Comparison of ENCODE assay signal across 8 cellular contexts in the genomic region with DNA sequence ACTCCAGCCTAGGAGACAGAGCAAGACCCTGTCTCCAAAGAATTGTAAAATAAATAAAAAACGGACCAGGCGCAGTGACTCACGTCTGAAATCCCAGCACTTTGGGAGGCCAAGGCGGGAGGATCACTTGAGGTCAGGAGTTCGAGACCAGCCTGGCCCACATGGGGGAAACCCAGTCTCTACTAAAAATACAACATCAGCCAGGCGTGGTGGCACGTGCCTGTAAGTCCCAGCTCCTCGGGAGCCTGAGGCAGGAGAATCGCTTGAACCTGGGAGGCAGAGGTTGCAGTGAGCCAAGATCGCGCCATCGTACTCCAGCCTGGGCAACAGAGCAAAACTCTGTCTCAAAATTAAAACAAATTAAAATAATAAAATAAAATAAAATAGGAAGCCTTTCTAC. TPM values are rescaled to one million over a fixed set of nuclear protein-coding genes. Genes with fewer than 3 reads are reported as not detected.
A peak's percentile ranks its signal among the peaks of the same experiment; 100 is the strongest.
DNase-seq lines count a peak whose midpoint lies in the region; ATAC-seq and TF ChIP-seq lines count a peak whose summit lies in the region.
"Not testable (repeated sequence)": the region's sequence is repeated elsewhere in the genome, so short reads cannot be mapped to it uniquely, and the experiment has no call there.

No MANE protein-coding gene starts in this region.

- DNase-seq in AG09309 (ENCODE audit: low read depth); HAP-1 (ENCODE audit: low spot score in 2 of 2); Panc1 (ENCODE audit: low read depth, low spot score); activated T-cell treated with anti-CD3 and anti-CD28 coated beads, Interleukin-2, amount 50 U/mL, for 24 hours; cardiac fibroblast (ENCODE audit: low read depth in 2 of 2); heart left ventricle; naive thymus-derived CD4-positive, alpha-beta T cell: not testable (repeated sequence)
- DNase-seq in spleen = peak; percentile 60

- H3K4me3 ChIP-seq in AG09309 (ENCODE audit: control insufficient read depth, low read depth, low read length) (peak overlapping the region; percentile 43), HAP-1 (peak overlapping the region; percentile 100), Panc1 (ENCODE audit: low read depth in 2 of 2, low read length in 2 of 2) (peak overlapping the region; percentile 51 to 56; a peak in 3 of 4 replicates), cardiac fibroblast (replicated peaks in 1 of 2; ENCODE audit: low read depth in 2 of 2, low read length in 2 of 2) (peak overlapping the region; percentile 89 to 92), heart left ventricle (peak overlapping the region in 10 of 12 donors; percentile 62 to 97 (median 84)), spleen (peak overlapping the region in 6 of 8 donors; percentile 63 to 98 (median 85))
- H3K4me3 ChIP-seq in naive thymus-derived CD4-positive, alpha-beta T cell (ENCODE audit: low read length) = not testable (repeated sequence)

- not testable (repeated sequence) for H3K27me3 ChIP-seq in HAP-1 (ENCODE audit: low read depth); Panc1 (ENCODE audit: control insufficient read depth, insufficient read depth, low read length); heart left ventricle; naive thymus-derived CD4-positive, alpha-beta T cell (ENCODE audit: control insufficient read depth in 2 of 2, insufficient read depth in 2 of 2, low read length in 2 of 2); spleen (replicated peaks in 1 of 7)

- not testable (repeated sequence) for H3K36me3 ChIP-seq in HAP-1 (replicated peaks); Panc1 (ENCODE audit: control insufficient read depth, insufficient read depth, low read length); heart left ventricle; naive thymus-derived CD4-positive, alpha-beta T cell (ENCODE audit: control insufficient read depth in 2 of 3, insufficient read depth in 3 of 3, low read length in 3 of 3); spleen

- not testable (repeated sequence) for H3K9me3 ChIP-seq in HAP-1; Panc1 (ENCODE audit: control insufficient read depth, insufficient read depth, low read depth, low read length); heart left ventricle; naive thymus-derived CD4-positive, alpha-beta T cell (ENCODE audit: control insufficient read depth in 2 of 3, low read length in 3 of 3); spleen

- H3K9me3 Mint-ChIP-seq in activated T-cell treated with anti-CD3 and anti-CD28 coated beads, Interleukin-2, amount 50 U/mL, for 24 hours; naive thymus-derived CD4-positive, alpha-beta T cell: not testable (repeated sequence)

- not testable (repeated sequence) for H3K36me3 Mint-ChIP-seq in activated T-cell treated with anti-CD3 and anti-CD28 coated beads, Interleukin-2, amount 50 U/mL, for 24 hours (ENCODE audit: low read depth); naive thymus-derived CD4-positive, alpha-beta T cell

- in situ Hi-C loops in HAP-1 (cut with MboI; ENCODE audit: low sequenced_read_pairs); Panc1 (cut with HindIII; ENCODE audit: low pct_unique_long_range_greater_than_20kb, low sequenced_read_pairs): not testable (repeated sequence)

- TF ChIP-seq CTCF in AG09309 (IDR thresholded peaks at IDR 0.05; ENCODE audit: control insufficient read depth, insufficient read depth, low read depth, low read length, missing control alignments); Panc1 (IDR thresholded peaks at IDR 0.05); cardiac fibroblast (IDR thresholded peaks at IDR 0.05; ENCODE audit: low read depth, low read length); heart left ventricle (IDR thresholded peaks at IDR 0.05); spleen (IDR thresholded peaks at IDR 0.05 in 8 of 11, conservative IDR thresholded peaks at IDR 0.05 in 3 of 11): not testable (repeated sequence)

- ATAC-seq in Panc1; heart left ventricle; naive thymus-derived CD4-positive, alpha-beta T cell: not testable (repeated sequence)

- not testable (repeated sequence) for BruUV-seq in Panc1 (replicated peaks; lab: Mats Ljungman, UMichigan)

- POLR2A ChIA-PET in Panc1 (lab: Charles Lee); naive thymus-derived CD4-positive, alpha-beta T cell (lab: Charles Lee): not testable (repeated sequence)

- H3K27ac Mint-ChIP-seq in activated T-cell treated with anti-CD3 and anti-CD28 coated beads, Interleukin-2, amount 50 U/mL, for 24 hours = peak overlapping the region; percentile 63
- H3K27ac Mint-ChIP-seq in naive thymus-derived CD4-positive, alpha-beta T cell = peak overlapping the region in 4 of 9 donors; percentile 36 to 72 (median 48)

- not testable (repeated sequence) for TF ChIP-seq POLR2A in heart left ventricle (IDR thresholded peaks at IDR 0.05); spleen (IDR thresholded peaks at IDR 0.05)

- not testable (repeated sequence) for H3K4me1 ChIP-seq in HAP-1; Panc1 (ENCODE audit: control insufficient read depth, insufficient read depth, low read length); naive thymus-derived CD4-positive, alpha-beta T cell (ENCODE audit: control insufficient read depth in 2 of 2, insufficient read depth in 2 of 2, low read length in 2 of 2)
- peaks cover 0 to 16% (median 9%) of the 10 kb centered on the region in 12 donors for H3K4me1 ChIP-seq in heart left ventricle
- H3K4me1 ChIP-seq in spleen = peaks cover 3 to 22% (median 15%) of the 10 kb centered on the region in 6 donors

- CTCF ChIA-PET in Panc1 (lab: Charles Lee); naive thymus-derived CD4-positive, alpha-beta T cell (lab: Charles Lee): not testable (repeated sequence)

- intact Hi-C loops in Panc1 (cut with micrococcal nuclease; ENCODE audit: unreplicated experiment); spleen (cut with DNase I; ENCODE audit: low total_unique reads): not testable (repeated sequence)
- intact Hi-C loops in heart left ventricle (cut with DNase I) = loop anchor here in 3 of 10 donors (2.0 to 5.0 kb wide), 3 partner anchors 27 to 68 kb away; a partner anchor contains a TSS
- intact Hi-C loops in naive thymus-derived CD4-positive, alpha-beta T cell (cut with micrococcal nuclease) = loop anchor here (1.0 to 5.0 kb wide), 6 partner anchors 29 to 1277 kb away; a partner anchor contains a TSS

- H3K4me1 Mint-ChIP-seq in activated T-cell treated with anti-CD3 and anti-CD28 coated beads, Interleukin-2, amount 50 U/mL, for 24 hours (ENCODE audit: low read depth) = peaks cover 14% of the 10 kb centered on the region
- H3K4me1 Mint-ChIP-seq in naive thymus-derived CD4-positive, alpha-beta T cell = peaks cover 0 to 23% (median 9%) of the 10 kb centered on the region in 7 donors

- not testable (repeated sequence) for H3K27me3 Mint-ChIP-seq in activated T-cell treated with anti-CD3 and anti-CD28 coated beads, Interleukin-2, amount 50 U/mL, for 24 hours; naive thymus-derived CD4-positive, alpha-beta T cell

- H3K27ac ChIP-seq in Panc1 (ENCODE audit: low read length); heart left ventricle; naive thymus-derived CD4-positive, alpha-beta T cell (ENCODE audit: low read depth, low read length): not testable (repeated sequence)
- H3K27ac ChIP-seq in spleen = peak overlapping the region in 2 of 8 donors; percentile 96 to 99

- WGBS in heart left ventricle, 4 donors = 64 to 67% (median 65%) methylated on average over 12 of the region's 12 CpGs
- WGBS in spleen, 5 donors = 64 to 75% (median 72%) methylated on average over 12 of the region's 12 CpGs

- peak overlapping the region; percentile 71 for H3K4me3 Mint-ChIP-seq in activated T-cell treated with anti-CD3 and anti-CD28 coated beads, Interleukin-2, amount 50 U/mL, for 24 hours
- H3K4me3 Mint-ChIP-seq in naive thymus-derived CD4-positive, alpha-beta T cell = peak overlapping the region; percentile 39 to 70 (median 64)

RNA-seq across cellular contexts. Expression of a gene that starts 1.0 kb away (rescaled TPM):
- total RNA-seq in Panc1 (2021; ENCODE audit: unreplicated experiment) = 19.2 TPM
- 19.4 TPM for polyA plus RNA-seq in Panc1 (2012; ENCODE audit: insufficient read length)
- total RNA-seq in heart left ventricle = 100 to 1,000 TPM in 8 of 9 donors, 10 to 100 TPM in 1; 98.3 to 186 (median 113) TPM
- polyA plus RNA-seq in heart left ventricle = 100 to 1,000 TPM in 1 of 2 donors, 10 to 100 TPM in 1; 60.9 to 181 TPM
- total RNA-seq in naive thymus-derived CD4-positive, alpha-beta T cell = 10 to 100 TPM; 24.9 to 53.5 (median 32.5) TPM
- polyA plus RNA-seq in naive thymus-derived CD4-positive, alpha-beta T cell = 10 to 100 TPM in 1 of 2 donors, 1 to 10 TPM in 1; 7.3 to 13.8 TPM
- total RNA-seq in spleen = 10 to 100 TPM; 12.6 to 34.2 (median 24.4) TPM
- 10 to 100 TPM; 27.0 to 62.2 (median 45.8) TPM for polyA plus RNA-seq in spleen
